In the genomic region with DNA sequence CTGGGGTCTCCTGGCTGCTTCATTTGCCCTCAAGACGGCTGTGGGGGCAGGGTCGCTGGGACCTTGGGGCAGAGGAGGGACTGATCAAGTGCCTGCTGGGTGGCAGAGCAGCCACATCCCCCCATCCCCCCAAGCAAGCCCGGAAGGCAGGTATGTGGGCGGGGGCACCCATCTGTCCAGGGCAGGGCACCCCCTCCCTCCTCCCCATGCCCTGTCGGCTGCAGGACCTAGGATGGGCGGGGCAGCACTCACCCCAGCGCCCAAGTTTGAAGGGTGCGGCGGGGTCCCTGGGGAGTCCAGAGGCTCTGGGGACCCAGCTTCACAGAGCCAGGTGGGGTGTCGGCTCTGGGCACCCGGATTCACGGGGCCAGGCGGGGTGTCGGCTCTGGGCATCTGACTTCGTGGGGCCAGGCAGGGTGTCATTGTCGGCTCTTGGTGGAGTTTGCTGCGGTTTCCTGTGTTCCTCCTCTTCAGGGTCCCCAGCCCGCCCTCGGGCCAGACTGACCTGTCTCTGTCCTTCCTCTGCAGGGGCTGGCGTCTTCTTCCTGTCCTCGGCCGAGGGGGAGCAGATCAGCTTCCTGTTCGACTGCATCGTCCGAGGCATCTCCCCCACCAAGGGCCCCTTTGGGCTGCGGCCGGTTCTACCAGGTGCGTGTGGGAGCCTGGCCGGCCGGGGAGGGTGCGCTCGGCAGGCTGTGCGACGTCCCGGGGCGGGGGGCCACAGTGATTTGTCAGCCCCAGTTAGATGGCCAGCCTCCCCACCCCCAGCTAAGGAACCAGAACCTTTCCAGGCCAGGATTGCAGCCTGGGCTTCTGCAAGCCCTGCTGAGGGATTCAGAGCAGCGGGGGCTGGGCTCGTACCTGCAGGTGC, we compare ENCODE assay signal across 12 cellular contexts. TPM values are rescaled to one million over a fixed set of nuclear protein-coding genes. Genes with fewer than 3 reads are reported as not detected.
DNase-seq lines count a peak whose midpoint lies in the region; ATAC-seq, FAIRE-seq and TF ChIP-seq lines count a peak whose summit lies in the region.
"Had no signal": no experiment of that assay in that cellular context is flagged by ENCODE, and none has a peak within 500 bp of the region (broad histone marks: within the 10 kb centered on the region; RNA-seq: fewer than 3 reads in every experiment).

No MANE protein-coding gene starts in this region.

- H3K36me3 ChIP-seq in gastrocnemius medialis: no peaks in the 10 kb centered on the region
- no peaks in the 10 kb centered on the region for H3K36me3 ChIP-seq in smooth muscle cell (ENCODE audit: low read depth)
- H3K36me3 ChIP-seq: brain microvascular endothelial cell had no signal

- H3K27ac ChIP-seq in foreskin keratinocyte: no peak overlapping the region
- H3K27ac ChIP-seq in gastrocnemius medialis: peak overlapping the region; percentile 99 to 100 (median 99)
- H3K27ac ChIP-seq in smooth muscle cell (ENCODE audit: low read depth): no peak overlapping the region
- H3K27ac ChIP-seq: brain microvascular endothelial cell had no signal

- peak; percentile 13 for FAIRE-seq in GM12891 (lab: Jason Lieb, UNC)

- no peak overlapping the region for H3K27ac Mint-ChIP-seq in T-helper 17 cell
- H3K27ac Mint-ChIP-seq: T-helper 1 cell treated with Interleukin-12 subunit alpha and Interleukin-12 subunit beta and Interleukin-4 antibody, amounts not matched to agents 30 μg/mL and 1 μg/mL, for 36 hours had no signal

- DNase-seq in GM12891 (ENCODE audit: insufficient read length, low spot score) (no peak), NOMO-1 treated with DMSO at 0.1 percent for 48 hours (lab: John Stamatoyannopoulos, UW; ENCODE audit: unreplicated experiment) (peak; percentile 34), foreskin keratinocyte (no peak), gastrocnemius medialis (no peak), smooth muscle cell (lab: John Stamatoyannopoulos, UW; ENCODE audit: unreplicated experiment) (no peak), T-helper 17 cell (no peak)
- DNase-seq: brain microvascular endothelial cell had no signal

- H3K4me1 Mint-ChIP-seq in T-helper 17 cell: peaks cover 7% of the 10 kb centered on the region

- TF ChIP-seq CTCF in foreskin keratinocyte (conservative IDR thresholded peaks at IDR 0.05): no peak
- TF ChIP-seq CTCF in gastrocnemius medialis (IDR thresholded peaks at IDR 0.05 in 4 of 5, conservative IDR thresholded peaks at IDR 0.05 in 1 of 5): no peak
- no peak for TF ChIP-seq CTCF in smooth muscle cell (IDR thresholded peaks at IDR 0.05; ENCODE audit: borderline replicate concordance, insufficient read depth, poor library complexity, severe bottlenecking)

- peaks cover 32% of the 10 kb centered on the region for H3K27me3 Mint-ChIP-seq in T-helper 17 cell

- no peak overlapping the region for H3K4me2 ChIP-seq in smooth muscle cell

- no peaks in the 10 kb centered on the region for H3K9me3 ChIP-seq in gastrocnemius medialis
- H3K9me3 ChIP-seq in smooth muscle cell (replicated peaks; ENCODE audit: low read depth): no peaks in the 10 kb centered on the region
- no peaks in the 10 kb centered on the region for H3K9me3 ChIP-seq in T-helper 17 cell (ENCODE audit: control insufficient read depth, low read length, poor library complexity, severe bottlenecking)

- H3K79me2 ChIP-seq in smooth muscle cell (ENCODE audit: low read depth): no peaks in the 10 kb centered on the region

- WGBS in smooth muscle cell (ENCODE audit: low lambda C conversion rate): 77% methylated on average over 38 of the region's 38 CpGs

- peaks cover 27% of the 10 kb centered on the region for H3K27me3 ChIP-seq in foreskin keratinocyte
- no peaks in the 10 kb centered on the region for H3K27me3 ChIP-seq in gastrocnemius medialis
- H3K27me3 ChIP-seq in smooth muscle cell (ENCODE audit: low read depth): no peaks in the 10 kb centered on the region

- H3K36me3 Mint-ChIP-seq in T-helper 17 cell (ENCODE audit: low read depth): no peaks in the 10 kb centered on the region

- peaks cover 3% of the 10 kb centered on the region for H3F3A ChIP-seq in smooth muscle cell (ENCODE audit: low read depth)

- H3K4me3 Mint-ChIP-seq in T-helper 17 cell: no peak overlapping the region
- H3K4me3 Mint-ChIP-seq: T-helper 1 cell treated with Interleukin-12 subunit alpha and Interleukin-12 subunit beta and Interleukin-4 antibody, amounts not matched to agents 30 μg/mL and 1 μg/mL, for 36 hours had no signal

- H4K20me1 ChIP-seq in smooth muscle cell (ENCODE audit: low read depth): no peaks in the 10 kb centered on the region

- intact Hi-C loops in gastrocnemius medialis (cut with DNase I; ENCODE audit: low total_unique reads): loop anchor here (2.0 kb wide), 1 partner anchor 264 kb away; no protein-coding TSS in a partner anchor

- H2AFZ ChIP-seq in smooth muscle cell (ENCODE audit: low read depth): no peak overlapping the region

- in situ Hi-C loops in gastrocnemius medialis (cut with MboI; ENCODE audit: low sequenced_read_pairs in 4 of 4): no loop called here

- ATAC-seq in foreskin keratinocyte (peak; percentile 6), gastrocnemius medialis (no peak), HG02623 (IDR thresholded peaks at IDR 0.05; ENCODE audit: unreplicated experiment) (no peak), T-helper 17 cell (no peak), GM18517 (IDR thresholded peaks at IDR 0.05; ENCODE audit: unreplicated experiment) (no peak)

- H3K4me1 ChIP-seq in foreskin keratinocyte (peaks cover 6% of the 10 kb centered on the region), gastrocnemius medialis (peaks cover 45 to 63% of the 10 kb centered on the region in 2 donors), smooth muscle cell (ENCODE audit: low read depth) (peaks cover 21% of the 10 kb centered on the region)

- H3K4me3 ChIP-seq in gastrocnemius medialis (peak overlapping the region in 3 of 4 donors; percentile 25 to 41 (median 26)), smooth muscle cell (no peak overlapping the region)

- TF ChIP-seq POLR2A in GM12891 (IDR thresholded peaks at IDR 0.05; ENCODE audit: low read depth, low read length) (no peak), gastrocnemius medialis (IDR thresholded peaks at IDR 0.05) (no peak)

- no peak overlapping the region for H3K9ac ChIP-seq in smooth muscle cell (ENCODE audit: low read depth)

TF ChIP-seq in GM12891, 5 proteins besides CTCF, POLR2A, EP300 and RAD21:
- TF ChIP-seq PAX5 (IDR thresholded peaks at IDR 0.05; ENCODE audit: insufficient read depth, low read length, severe bottlenecking) (no peak), POU2F2 (IDR thresholded peaks at IDR 0.05; ENCODE audit: low read depth, low read length) (no peak), SPI1 (IDR thresholded peaks at IDR 0.05; ENCODE audit: low read depth, low read length) (no peak)

RNA-seq across cellular contexts. Expression of a gene that starts 22.1 kb away (rescaled TPM):
- polyA plus RNA-seq in GM12891 (2012; ENCODE audit: low read depth, missing spikeins): 0.98 TPM
- total RNA-seq in foreskin keratinocyte: 0.81 and 1.1 TPM in 2 replicates
- 0.71 and 1.1 TPM in 2 replicates for polyA plus RNA-seq in foreskin keratinocyte
- 10 to 100 TPM in 3 of 4 donors, 1 to 10 TPM in 1; 8.1 to 42.0 (median 13.2) TPM for total RNA-seq in gastrocnemius medialis
- not detected in 2 replicates for total RNA-seq in smooth muscle cell
- 1.4 TPM in 1 of 2 replicates, not detected in the other for polyA plus RNA-seq in smooth muscle cell
- total RNA-seq in T-helper 17 cell: not detected
- total RNA-seq: subcutaneous adipose tissue had no signal

RNA-seq across cellular contexts. Expression of a gene that starts 43.5 kb away (rescaled TPM):
- polyA plus RNA-seq in GM12891 (2012; ENCODE audit: low read depth, missing spikeins): not detected
- total RNA-seq in foreskin keratinocyte (not detected in 2 replicates), gastrocnemius medialis (under 1 TPM; 0.20 to 0.68 (median 0.59) TPM), smooth muscle cell (0.27 and 0.58 TPM in 2 replicates), T-helper 17 cell (not detected)
- polyA plus RNA-seq in foreskin keratinocyte (not detected in 2 replicates), smooth muscle cell (not detected in 2 replicates)
- total RNA-seq: mononuclear cell, subcutaneous adipose tissue had no signal

RNA-seq across cellular contexts. Expression of a gene that starts 47.0 kb away (rescaled TPM):
- 46.7 TPM for polyA plus RNA-seq in GM12891 (2012; ENCODE audit: low read depth, missing spikeins)
- total RNA-seq in foreskin keratinocyte (130 and 132 TPM in 2 replicates), gastrocnemius medialis (100 to 1,000 TPM in 2 of 4 donors, 10 to 100 TPM in 2; 65.0 to 131 (median 100) TPM), smooth muscle cell (82.6 and 87.0 TPM in 2 replicates), T-helper 17 cell (10 to 100 TPM; 77.4 to 82.8 TPM)
- polyA plus RNA-seq in foreskin keratinocyte (143 and 168 TPM in 2 replicates), smooth muscle cell (277 and 293 TPM in 2 replicates)

Comparison
In these comparisons a context has a peak if more than half of its experiments do, and no peak if none do; other contexts are left out.
1. H3K27ac ChIP-seq: peak in gastrocnemius medialis (4 of 4); none in foreskin keratinocyte (single experiment) and smooth muscle cell (single experiment).